31 cellular contexts compared by ENCODE assay signal in the genomic region with DNA sequence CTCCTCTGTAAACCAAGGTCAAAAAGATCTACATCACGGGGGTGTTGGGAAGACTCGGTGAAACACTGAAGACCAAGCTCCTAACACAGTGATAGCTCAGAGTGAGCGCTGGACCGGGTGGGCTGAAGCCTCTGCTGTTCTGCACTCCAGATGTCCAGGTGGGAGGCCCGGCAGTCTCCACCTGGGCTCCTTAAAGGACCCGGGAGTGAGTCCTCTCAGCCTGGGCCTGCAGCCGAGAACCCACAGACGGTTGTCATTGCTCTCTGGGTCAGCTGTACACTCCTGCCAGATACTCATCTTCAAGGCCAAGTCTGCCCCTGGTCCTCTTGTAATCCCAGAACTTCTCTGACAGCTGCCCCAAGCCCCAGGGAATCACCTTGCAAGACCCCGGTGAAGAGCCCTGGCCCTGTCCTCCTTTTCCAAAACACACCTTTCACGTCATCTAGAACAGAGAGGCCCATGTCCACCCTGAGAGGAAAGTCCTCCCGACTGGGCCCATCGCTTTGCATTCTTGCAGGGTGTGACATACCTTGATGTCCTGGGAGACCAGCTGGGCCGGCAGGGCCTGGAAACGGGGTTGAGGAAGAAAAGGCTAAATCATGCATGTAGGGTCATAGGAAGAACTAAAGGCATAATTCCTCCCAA. TPM values are rescaled to one million over a fixed set of nuclear protein-coding genes. Genes with fewer than 3 reads are reported as not detected.
"Had no signal": no experiment of that assay in that cellular context is flagged by ENCODE, and none has a peak within 500 bp of the region (broad histone marks: within the 10 kb centered on the region; RNA-seq: fewer than 3 reads in every experiment).

No MANE protein-coding gene starts in this region.

- H3K4me1 Mint-ChIP-seq: immature natural killer cell, memory B cell, natural killer cell had no signal

- H3K27ac Mint-ChIP-seq: dendritic cell treated with granulocyte-macrophage colony-stimulating factor and Interleukin-4, amounts not matched to agents 40 ng/mL and 50 ng/mL, for 4 days; immature natural killer cell; memory B cell; natural killer cell; stimulated activated naive CD8-positive, alpha-beta T cell treated with anti-CD3 and anti-CD28 coated beads, Interleukin-15, amount 100 ng/mL, for 72 hours had no signal

- H3K9me3 ChIP-seq: colonic mucosa, esophagus squamous epithelium, heart right ventricle, pancreas, suprapubic skin, transverse colon, upper lobe of right lung, uterus had no signal

- H3K36me3 ChIP-seq: colonic mucosa, heart right ventricle, pancreas, transverse colon, upper lobe of right lung, uterus had no signal

- H3K4me2 ChIP-seq: smooth muscle cell had no signal

- H3K36me3 Mint-ChIP-seq: immature natural killer cell, memory B cell, natural killer cell had no signal

- H3K4me3 Mint-ChIP-seq: dendritic cell treated with granulocyte-macrophage colony-stimulating factor and Interleukin-4, amounts not matched to agents 40 ng/mL and 50 ng/mL, for 4 days; immature natural killer cell; memory B cell; natural killer cell; stimulated activated naive CD8-positive, alpha-beta T cell treated with anti-CD3 and anti-CD28 coated beads, Interleukin-15, amount 100 ng/mL, for 72 hours had no signal

- ATAC-seq: heart right ventricle; left lobe of liver; natural killer cell; pancreas; sciatic nerve; stimulated activated naive CD8-positive, alpha-beta T cell treated with anti-CD3 and anti-CD28 coated beads, Interleukin-15, amount 100 ng/mL, for 72 hours; upper lobe of right lung had no signal

- DNase-seq: colonic mucosa; effector memory CD4-positive, alpha-beta T cell; erythroblast; esophagus squamous epithelium; foreskin melanocyte; glutamatergic neuron; heart right ventricle; hippocampal formation; immature natural killer cell; kidney; natural killer cell; occipital lobe; pancreas; retina; stimulated activated CD4-positive, alpha-beta T cell treated with anti-CD3 and anti-CD28 coated beads, Interleukin-12 subunit alpha, Interleukin-12 subunit beta, amount 100 ng/mL, for 4 hours; stimulated activated CD4-positive, alpha-beta T cell treated with anti-CD3 and anti-CD28 coated beads, Interleukin-1b, Interleukin-23, amount 100 ng/mL, for 48 hours; stimulated activated CD4-positive, alpha-beta T cell treated with anti-CD3 and anti-CD28 coated beads, Interleukin-4, amount 100 ng/mL, for 1 hour; stimulated activated CD8-positive, alpha-beta memory T cell treated with anti-CD3 and anti-CD28 coated beads, Interleukin-4, amount 100 ng/mL, for 48 hours; stimulated activated naive CD4-positive, alpha-beta T cell; stimulated activated naive CD8-positive, alpha-beta T cell treated with anti-CD3 and anti-CD28 coated beads, Interleukin-15, amount 100 ng/mL, for 72 hours; transverse colon; upper lobe of right lung; uterus had no signal

- H3K4me1 ChIP-seq: colonic mucosa, esophagus squamous epithelium, heart right ventricle, pancreas, suprapubic skin, transverse colon, upper lobe of right lung, uterus had no signal

- H3K27ac ChIP-seq: colonic mucosa, esophagus squamous epithelium, heart right ventricle, pancreas, suprapubic skin, transverse colon, upper lobe of right lung, uterus had no signal

- H3K27me3 ChIP-seq: colonic mucosa, esophagus squamous epithelium, heart right ventricle, pancreas, suprapubic skin, transverse colon, upper lobe of right lung, uterus had no signal

- H3K4me3 ChIP-seq: colonic mucosa, esophagus squamous epithelium, heart right ventricle, lung, pancreas, smooth muscle cell, suprapubic skin, transverse colon, upper lobe of right lung, uterus had no signal

- H3K27me3 Mint-ChIP-seq: dendritic cell treated with granulocyte-macrophage colony-stimulating factor and Interleukin-4, amounts not matched to agents 40 ng/mL and 50 ng/mL, for 4 days; stimulated activated naive CD8-positive, alpha-beta T cell treated with anti-CD3 and anti-CD28 coated beads, Interleukin-15, amount 100 ng/mL, for 72 hours had no signal

- H3K9me3 Mint-ChIP-seq: dendritic cell treated with granulocyte-macrophage colony-stimulating factor and Interleukin-4, amounts not matched to agents 40 ng/mL and 50 ng/mL, for 4 days; immature natural killer cell; memory B cell; natural killer cell; stimulated activated naive CD8-positive, alpha-beta T cell treated with anti-CD3 and anti-CD28 coated beads, Interleukin-15, amount 100 ng/mL, for 72 hours had no signal

RNA-seq across cellular contexts. Expression of a gene that starts 43.7 kb away (rescaled TPM):
- total RNA-seq: mononuclear cell, natural killer cell, occipital lobe had no signal
